Comparison of ENCODE assay signal across 18 cellular contexts in the genomic region with DNA sequence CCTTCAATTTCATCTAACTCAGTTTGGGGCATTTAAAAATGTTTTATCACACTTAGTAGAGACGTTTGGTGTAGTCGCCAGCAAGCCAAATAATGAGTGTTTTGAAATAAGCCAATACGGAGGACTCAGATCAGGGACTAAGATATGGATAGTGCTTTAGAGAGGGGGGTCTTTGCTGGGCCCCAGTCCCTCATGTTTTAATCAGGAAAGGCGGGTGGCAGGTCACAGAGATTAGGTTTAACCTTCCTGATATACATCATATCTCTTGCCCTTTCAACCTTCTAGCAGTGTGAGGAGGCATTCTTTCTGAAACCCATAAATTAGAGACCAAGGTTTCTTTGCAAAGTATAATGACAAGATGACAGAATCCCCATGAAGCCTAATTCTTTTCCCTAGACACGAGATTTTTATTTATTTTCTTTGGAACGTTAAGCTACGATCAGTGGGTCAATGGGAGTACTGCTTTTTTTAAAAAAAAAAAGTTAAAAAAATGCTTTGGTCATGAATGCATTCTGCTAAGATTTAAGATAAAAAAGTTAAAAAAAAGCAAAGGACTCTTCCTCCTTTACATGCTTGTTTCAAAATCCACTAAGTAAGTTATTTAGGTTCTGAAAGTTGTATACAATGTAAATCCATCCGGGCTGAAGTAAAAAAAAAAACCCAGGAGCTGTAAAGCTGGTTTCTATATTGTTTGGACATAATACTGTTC.
DNase-seq lines count a peak whose midpoint lies in the region; ATAC-seq and TF ChIP-seq lines count a peak whose summit lies in the region.
"Had no signal": no experiment of that assay in that cellular context is flagged by ENCODE, and none has a peak within 500 bp of the region (broad histone marks: within the 10 kb centered on the region; RNA-seq: fewer than 3 reads in every experiment).

No MANE protein-coding gene starts in this region.

- no peak overlapping the region for H3K4me3 Mint-ChIP-seq in endodermal cell
- H3K4me3 Mint-ChIP-seq: B cell had no signal

- H3K4me1 ChIP-seq in endodermal cell (ENCODE audit: control insufficient read depth, insufficient read depth, low read length): no peaks in the 10 kb centered on the region
- peaks cover 0 to 11% of the 10 kb centered on the region in 2 donors for H3K4me1 ChIP-seq in neuronal stem cell (ENCODE audit: control insufficient read depth in 2 of 2, insufficient read depth in 1 of 2, low read depth in 1 of 2, low read length in 2 of 2)
- H3K4me1 ChIP-seq: SJCRH30 had no signal

- H3K4me2 ChIP-seq in neuronal stem cell (ENCODE audit: insufficient read depth, low read length, poor library complexity, severe bottlenecking): no peak overlapping the region

- no peak overlapping the region for H2BK120ac ChIP-seq in neuronal stem cell (ENCODE audit: low read depth, low read length)

- peak; percentile 52 for DNase-seq in NCI-H1092 treated with DMSO at 0.1 percent for 48 hours (lab: John Stamatoyannopoulos, UW)
- DNase-seq in NCI-H1092 (lab: John Stamatoyannopoulos, UW): no peak
- DNase-seq in M059J (ENCODE audit: low read depth): peak; percentile 11
- DNase-seq in endodermal cell: no peak
- DNase-seq in neuronal stem cell (ENCODE audit: low spot score): no peak
- DNase-seq in NAMALWA (ENCODE audit: low spot score): no peak
- DNase-seq in HT-29 (ENCODE audit: low spot score): no peak
- DNase-seq: 8988T, GF-D8, KBM-7, NCI-H146, NCI-H2029 treated with DMSO at 0.1 percent for 48 hours, NCI-H524 treated with DMSO at 0.1 percent for 48 hours, SJCRH30 had no signal

- H3K79me1 ChIP-seq in neuronal stem cell (ENCODE audit: low read depth, low read length): no peaks in the 10 kb centered on the region

- H3K9me3 Mint-ChIP-seq in endodermal cell: peaks cover 12% of the 10 kb centered on the region

- no peaks in the 10 kb centered on the region for H3K27me3 Mint-ChIP-seq in endodermal cell (ENCODE audit: insufficient read depth)
- H3K27me3 Mint-ChIP-seq: B cell had no signal

- no peak overlapping the region for H3K14ac ChIP-seq in neuronal stem cell (ENCODE audit: low read length)

- H3K27ac ChIP-seq in endodermal cell (ENCODE audit: low read depth, low read length): peak overlapping the region; percentile 24
- no peak overlapping the region for H3K27ac ChIP-seq in neuronal stem cell (replicated peaks; ENCODE audit: low read length)
- H3K27ac ChIP-seq: SJCRH30 had no signal

- H3K9me3 ChIP-seq in endodermal cell (ENCODE audit: control insufficient read depth, low read length): no peaks in the 10 kb centered on the region
- H3K9me3 ChIP-seq in neuronal stem cell (replicated peaks in 1 of 2; ENCODE audit: control insufficient read depth in 2 of 2, insufficient read depth in 1 of 2, low read depth in 1 of 2, low read length in 2 of 2): peaks cover 0 to 3% of the 10 kb centered on the region in 2 donors
- H3K9me3 ChIP-seq: SJCRH30 had no signal

- H4K8ac ChIP-seq in neuronal stem cell (ENCODE audit: low read depth, low read length): no peak overlapping the region

- H3K27ac Mint-ChIP-seq in endodermal cell: no peak overlapping the region
- H3K27ac Mint-ChIP-seq: B cell had no signal

- no peak overlapping the region for H2BK15ac ChIP-seq in neuronal stem cell (ENCODE audit: low read length)

- H2BK5ac ChIP-seq in neuronal stem cell (ENCODE audit: low read length): no peak overlapping the region

- TF ChIP-seq CTCF in endodermal cell (conservative IDR thresholded peaks at IDR 0.05): no peak

- H3K4ac ChIP-seq in neuronal stem cell (ENCODE audit: low read length): no peak overlapping the region

- H2BK12ac ChIP-seq in neuronal stem cell (ENCODE audit: low read length): no peak overlapping the region

- peaks cover 3% of the 10 kb centered on the region for H3K36me3 Mint-ChIP-seq in endodermal cell (ENCODE audit: low read depth)

- no peak overlapping the region for H2AK5ac ChIP-seq in neuronal stem cell (ENCODE audit: low read depth, low read length)

- no peak overlapping the region for H3K23ac ChIP-seq in neuronal stem cell (ENCODE audit: low read depth, low read length, poor library complexity)

- H3K36me3 ChIP-seq in endodermal cell (ENCODE audit: control insufficient read depth, insufficient read depth, low read length): no peaks in the 10 kb centered on the region
- H3K36me3 ChIP-seq in neuronal stem cell (replicated peaks in 1 of 2; ENCODE audit: control insufficient read depth in 2 of 2, insufficient read depth in 2 of 2, low read length in 2 of 2): no peaks in the 10 kb centered on the region
- H3K36me3 ChIP-seq: SJCRH30 had no signal

- H4K91ac ChIP-seq in neuronal stem cell (ENCODE audit: low read depth, low read length, poor library complexity): no peak overlapping the region

- H3K18ac ChIP-seq in neuronal stem cell (ENCODE audit: low read length): no peak overlapping the region

- no peak for ATAC-seq in HG03439 (IDR thresholded peaks at IDR 0.05; ENCODE audit: unreplicated experiment)
- ATAC-seq: HepG2, Panc1 had no signal

- H3K27me3 ChIP-seq in endodermal cell (ENCODE audit: control insufficient read depth, insufficient read depth, low read length, poor library complexity, severe bottlenecking) (no peaks in the 10 kb centered on the region), neuronal stem cell (ENCODE audit: control insufficient read depth in 3 of 3, insufficient read depth in 3 of 3, low read depth in 1 of 3, low read length in 3 of 3) (no peaks in the 10 kb centered on the region)
- H3K27me3 ChIP-seq: SJCRH30 had no signal

- 62 to 69% methylated on average over 3 to 8 of the region's 8 CpGs for WGBS in endodermal cell (ENCODE audit: insufficient coverage in 1 of 2, insufficient read length in 1 of 2), 2 experiments
- WGBS in neuronal stem cell (ENCODE audit: extremely low coverage in 2 of 2, insufficient read length in 2 of 2, insufficient replicate concordance in 1 of 2), 2 donors: no CpG with 5 or more reads among the region's 8 CpGs

- H3K9ac ChIP-seq in endodermal cell (ENCODE audit: extremely low read depth, low read length, poor library complexity, severe bottlenecking) (no peak overlapping the region), neuronal stem cell (ENCODE audit: low read depth, low read length, poor library complexity) (no peak overlapping the region)

- no peak overlapping the region for H3K4me3 ChIP-seq in endodermal cell (ENCODE audit: low read length)
- no peak overlapping the region for H3K4me3 ChIP-seq in neuronal stem cell (ENCODE audit: low read length in 2 of 2)
- H3K4me3 ChIP-seq: SJCRH30 had no signal

- H3K4me1 Mint-ChIP-seq in endodermal cell: peaks cover 13% of the 10 kb centered on the region
- H3K4me1 Mint-ChIP-seq: B cell had no signal

- peak overlapping the region; percentile 28 for H2AFZ ChIP-seq in neuronal stem cell (ENCODE audit: low read length)

Comparison
In these comparisons a context has a peak if more than half of its experiments do, and no peak if none do; other contexts are left out.
1. DNase-seq: peak in NCI-H1092 treated with DMSO at 0.1 percent for 48 hours (single experiment) and M059J (single experiment); none in NCI-H1092 (single experiment), endodermal cell (single experiment), neuronal stem cell (single experiment), NAMALWA (single experiment) and HT-29 (single experiment).